ENCODE assay signal across 14 cellular contexts in genomic region chr7:114970732-114971131, GRCh38. TPM values are rescaled to one million over a fixed set of nuclear protein-coding genes. Genes with fewer than 3 reads are reported as not detected.
DNase-seq lines count a peak whose midpoint lies in the region; ATAC-seq and TF ChIP-seq lines count a peak whose summit lies in the region.
"Had no signal": no experiment of that assay in that cellular context is flagged by ENCODE, and none has a peak within 500 bp of the region (broad histone marks: within the 10 kb centered on the region; RNA-seq: fewer than 3 reads in every experiment).

No MANE protein-coding gene starts in this region.

- H3K27ac ChIP-seq in IMR-90 (ENCODE audit: insufficient read depth, low read length) = no peak overlapping the region
- H3K27ac ChIP-seq: C4-2B had no signal

- H3K4me3 ChIP-seq in IMR-90 (ENCODE audit: insufficient read depth, low read depth, low read length) = no peak overlapping the region
- H3K4me3 ChIP-seq: HAP-1 had no signal

- no peaks in the 10 kb centered on the region for H3K27me3 ChIP-seq in IMR-90 (ENCODE audit: control insufficient read depth, insufficient read depth, low read length)

- no peak overlapping the region for H2BK15ac ChIP-seq in IMR-90 (ENCODE audit: low read depth, low read length)

- DNase-seq in activated naive CD8-positive, alpha-beta T cell treated with anti-CD3 and anti-CD28 coated beads for 36 hours = no peak
- DNase-seq in IMR-90 (no peak), RKO (ENCODE audit: low spot score) (no peak)
- no peak for DNase-seq in central memory CD8-positive, alpha-beta T cell (ENCODE audit: low spot score in 2 of 2)
- DNase-seq in stimulated activated effector memory CD8-positive, alpha-beta T cell treated with anti-CD3 and anti-CD28 coated beads, Interleukin-12 subunit alpha, Interleukin-12 subunit beta, amount 100 ng/mL, for 72 hours (ENCODE audit: low spot score in 2 of 2) = no peak
- DNase-seq: Calu3, DMS53, NCI-H1930, NCI-H446 treated with DMSO at 0.1 percent for 48 hours, NCI-H774 had no signal

- H3K4ac ChIP-seq in IMR-90 (ENCODE audit: low read depth, low read length) = no peak overlapping the region

- ATAC-seq in IMR-90 (ENCODE audit: low read depth) = no peak
- ATAC-seq in central memory CD8-positive, alpha-beta T cell (replicated peaks; ENCODE audit: extremely low read depth, poor library complexity, severe bottlenecking) = no peak
- no peak for ATAC-seq in stimulated activated effector memory CD8-positive, alpha-beta T cell treated with anti-CD3 and anti-CD28 coated beads, Interleukin-12 subunit alpha, Interleukin-12 subunit beta, amount 100 ng/mL, for 72 hours
- no peak for ATAC-seq in HG03460 (IDR thresholded peaks at IDR 0.05; ENCODE audit: unreplicated experiment)

- dilution Hi-C loops in IMR-90 (cut with HindIII; ENCODE audit: low sequenced_read_pairs, unreplicated experiment) = no loop called here

- H3K23ac ChIP-seq in IMR-90 (ENCODE audit: low read depth, low read length) = no peak overlapping the region

- no peak overlapping the region for H2BK20ac ChIP-seq in IMR-90 (ENCODE audit: low read depth, low read length)

- H3K79me1 ChIP-seq in IMR-90 (ENCODE audit: low read depth in 1 of 2, low read length in 2 of 2) = peaks cover 27 to 52% of the 10 kb centered on the region in 2 experiments

- no peak overlapping the region for H2BK120ac ChIP-seq in IMR-90 (ENCODE audit: low read depth, low read length)

- CTCF ChIA-PET in IMR-90 (lab: Yijun Ruan, JAX) = interaction anchor here (1.2 kb wide), 1 partner anchor 14 kb away, joined by 3 read pairs; no protein-coding TSS in a partner anchor

- TF ChIP-seq RAD21 in IMR-90 (IDR thresholded peaks at IDR 0.05; ENCODE audit: low read length) = no peak

- H2AFZ ChIP-seq in IMR-90 (replicated peaks; ENCODE audit: low read length, poor library complexity) = no peak overlapping the region

- H3K56ac ChIP-seq in IMR-90 (ENCODE audit: extremely low read depth, insufficient read depth, low read length) = no peak overlapping the region

- H3K9me3 ChIP-seq in IMR-90 (ENCODE audit: control insufficient read depth, insufficient read depth, low read length) = no peaks in the 10 kb centered on the region
- H3K9me3 ChIP-seq: HAP-1 had no signal

- no peak overlapping the region for H4K8ac ChIP-seq in IMR-90 (ENCODE audit: low read depth in 2 of 2, low read length in 2 of 2)

- H4K20me1 ChIP-seq in IMR-90 (ENCODE audit: insufficient read depth, low read length) = no peaks in the 10 kb centered on the region

- WGBS in IMR-90 (ENCODE audit: extremely low coverage in 2 of 2, insufficient read length in 1 of 2), 2 experiments = no CpG with 5 or more reads among the region's 1 CpG

- no peak overlapping the region for H3K4me2 ChIP-seq in IMR-90 (ENCODE audit: low read depth, low read length)

- H3K27me3 Mint-ChIP-seq in activated naive CD8-positive, alpha-beta T cell = no peaks in the 10 kb centered on the region
- H3K27me3 Mint-ChIP-seq in activated naive CD8-positive, alpha-beta T cell treated with anti-CD3 and anti-CD28 coated beads for 36 hours = no peaks in the 10 kb centered on the region
- no peaks in the 10 kb centered on the region for H3K27me3 Mint-ChIP-seq in central memory CD8-positive, alpha-beta T cell

- peak overlapping the region; percentile 46 for H3K27ac Mint-ChIP-seq in activated naive CD8-positive, alpha-beta T cell
- no peak overlapping the region for H3K27ac Mint-ChIP-seq in activated naive CD8-positive, alpha-beta T cell treated with anti-CD3 and anti-CD28 coated beads for 36 hours
- peak overlapping the region; percentile 35 for H3K27ac Mint-ChIP-seq in central memory CD8-positive, alpha-beta T cell (ENCODE audit: low read depth)
- peak overlapping the region; percentile 63 for H3K27ac Mint-ChIP-seq in stimulated activated effector memory CD8-positive, alpha-beta T cell treated with anti-CD3 and anti-CD28 coated beads, Interleukin-12 subunit alpha, Interleukin-12 subunit beta, amount 100 ng/mL, for 72 hours

- peaks cover 6% of the 10 kb centered on the region for H3K4me1 ChIP-seq in IMR-90 (ENCODE audit: control insufficient read depth, insufficient read depth, low read length)
- H3K4me1 ChIP-seq: HAP-1 had no signal

- no peak for TF ChIP-seq POLR2A in IMR-90 (IDR thresholded peaks at IDR 0.05; ENCODE audit: low read depth, low read length)

- no peak overlapping the region; the same call in 1 of the 2 replicates for H3K14ac ChIP-seq in IMR-90 (replicated peaks; ENCODE audit: low read depth, low read length)

- TF ChIP-seq CTCF in IMR-90 (conservative IDR thresholded peaks at IDR 0.05; ENCODE audit: low read depth, low read length) = no peak

- peaks cover 80% of the 10 kb centered on the region for H3K4me1 Mint-ChIP-seq in activated naive CD8-positive, alpha-beta T cell (ENCODE audit: low read depth)
- H3K4me1 Mint-ChIP-seq in activated naive CD8-positive, alpha-beta T cell treated with anti-CD3 and anti-CD28 coated beads for 36 hours = peaks cover 44% of the 10 kb centered on the region
- H3K4me1 Mint-ChIP-seq in central memory CD8-positive, alpha-beta T cell = peaks cover 69% of the 10 kb centered on the region
- H3K4me1 Mint-ChIP-seq in stimulated activated effector memory CD8-positive, alpha-beta T cell treated with anti-CD3 and anti-CD28 coated beads, Interleukin-12 subunit alpha, Interleukin-12 subunit beta, amount 100 ng/mL, for 72 hours = peaks cover 69% of the 10 kb centered on the region

- intact Hi-C loops in IMR-90 (cut with micrococcal nuclease) = no loop called here

- H3K18ac ChIP-seq in IMR-90 (ENCODE audit: low read depth, low read length) = no peak overlapping the region

- no peak overlapping the region for H3K4me3 Mint-ChIP-seq in activated naive CD8-positive, alpha-beta T cell
- no peak overlapping the region for H3K4me3 Mint-ChIP-seq in activated naive CD8-positive, alpha-beta T cell treated with anti-CD3 and anti-CD28 coated beads for 36 hours
- H3K4me3 Mint-ChIP-seq in central memory CD8-positive, alpha-beta T cell = peak overlapping the region; percentile 8
- H3K4me3 Mint-ChIP-seq in stimulated activated effector memory CD8-positive, alpha-beta T cell treated with anti-CD3 and anti-CD28 coated beads, Interleukin-12 subunit alpha, Interleukin-12 subunit beta, amount 100 ng/mL, for 72 hours = peak overlapping the region; percentile 48

- no TSS peak for BruUV-seq in IMR-90 (replicated peaks; lab: Mats Ljungman, UMichigan)

- no peak overlapping the region for H4K91ac ChIP-seq in IMR-90 (ENCODE audit: insufficient read depth, low read depth, low read length)

- no peak overlapping the region for H2BK5ac ChIP-seq in IMR-90 (ENCODE audit: low read depth, low read length, poor library complexity, severe bottlenecking)

- H3K36me3 ChIP-seq in IMR-90 (ENCODE audit: control insufficient read depth, insufficient read depth, low read length) = no peaks in the 10 kb centered on the region
- H3K36me3 ChIP-seq: HAP-1 had no signal

- no peak overlapping the region for H4K5ac ChIP-seq in IMR-90 (ENCODE audit: low read depth, low read length)

- in situ Hi-C loops in IMR-90 (cut with MboI; ENCODE audit: low sequenced_read_pairs) = no loop called here

- H2AK5ac ChIP-seq in IMR-90 (ENCODE audit: low read depth, low read length) = 0 out of 2 replicates have a peak overlapping the region, but pooled peaks have one; percentile 7

- POLR2A ChIA-PET in IMR-90 (lab: Charles Lee; ENCODE audit: unreplicated experiment) = no interaction called here

- no peaks in the 10 kb centered on the region for H3K9me1 ChIP-seq in IMR-90 (ENCODE audit: insufficient read depth, low read length)

- no peak overlapping the region for H2AK9ac ChIP-seq in IMR-90 (replicated peaks; ENCODE audit: low read depth, low read length, poor library complexity)

- no peaks in the 10 kb centered on the region for H3K9me3 Mint-ChIP-seq in activated naive CD8-positive, alpha-beta T cell (ENCODE audit: low read depth)
- no peaks in the 10 kb centered on the region for H3K9me3 Mint-ChIP-seq in activated naive CD8-positive, alpha-beta T cell treated with anti-CD3 and anti-CD28 coated beads for 36 hours
- no peaks in the 10 kb centered on the region for H3K9me3 Mint-ChIP-seq in central memory CD8-positive, alpha-beta T cell
- no peaks in the 10 kb centered on the region for H3K9me3 Mint-ChIP-seq in stimulated activated effector memory CD8-positive, alpha-beta T cell treated with anti-CD3 and anti-CD28 coated beads, Interleukin-12 subunit alpha, Interleukin-12 subunit beta, amount 100 ng/mL, for 72 hours

- H3K36me3 Mint-ChIP-seq in activated naive CD8-positive, alpha-beta T cell = peaks cover 19% of the 10 kb centered on the region
- peaks cover 21% of the 10 kb centered on the region for H3K36me3 Mint-ChIP-seq in activated naive CD8-positive, alpha-beta T cell treated with anti-CD3 and anti-CD28 coated beads for 36 hours
- H3K36me3 Mint-ChIP-seq in central memory CD8-positive, alpha-beta T cell (ENCODE audit: insufficient read depth) = peaks cover 1% of the 10 kb centered on the region
- H3K36me3 Mint-ChIP-seq in stimulated activated effector memory CD8-positive, alpha-beta T cell treated with anti-CD3 and anti-CD28 coated beads, Interleukin-12 subunit alpha, Interleukin-12 subunit beta, amount 100 ng/mL, for 72 hours = peaks cover 48% of the 10 kb centered on the region

- no peak overlapping the region for H3K9ac ChIP-seq in IMR-90 (ENCODE audit: low read depth, low read length)

TF ChIP-seq in IMR-90, 13 proteins besides CTCF, POLR2A, EP300 and RAD21:
- TF ChIP-seq NFE2L2 (IDR thresholded peaks at IDR 0.05; ENCODE audit: low read depth, low read length) (no peak), RCOR1 (IDR thresholded peaks at IDR 0.05; ENCODE audit: insufficient replicate concordance, low read length) (no peak), CEBPB (IDR thresholded peaks at IDR 0.05; ENCODE audit: low read depth, low read length) (no peak), FOS (IDR thresholded peaks at IDR 0.05; ENCODE audit: low read depth, low read length) (no peak), USF2 (IDR thresholded peaks at IDR 0.05; ENCODE audit: low read depth, low read length) (no peak), RFX5 (IDR thresholded peaks at IDR 0.05; ENCODE audit: low read depth, low read length) (no peak), MXI1 (IDR thresholded peaks at IDR 0.05; ENCODE audit: borderline replicate concordance, low read depth, low read length) (no peak)

RNA-seq across cellular contexts. Expression of gene MDFIC, which starts 48.8 kb away (rescaled TPM):
- 10 to 100 TPM; 55.9 to 57.1 TPM for total RNA-seq in activated naive CD8-positive, alpha-beta T cell treated with anti-CD3 and anti-CD28 coated beads for 36 hours
- total RNA-seq in IMR-90 (2012; rRNA removed) = 29.7 and 35.0 TPM in 2 replicates
- 16.9 and 18.1 TPM in 2 replicates for polyA plus RNA-seq in IMR-90 (2012; rRNA removed)
- polyA plus RNA-seq in IMR-90 (2012; cell fraction: cytosol; rRNA removed) = 7.5 and 10.8 TPM in 2 replicates
- polyA plus RNA-seq in IMR-90 (2012; cell fraction: nucleus; rRNA removed; ENCODE audit: low replicate concordance) = 2.9 and 8.2 TPM in 2 replicates

Comparison
In these comparisons a context has a peak if more than half of its experiments do, and no peak if none do; other contexts are left out.
1. H3K4me3 Mint-ChIP-seq: peak in central memory CD8-positive, alpha-beta T cell (single experiment) and stimulated activated effector memory CD8-positive, alpha-beta T cell treated with anti-CD3 and anti-CD28 coated beads, Interleukin-12 subunit alpha, Interleukin-12 subunit beta, amount 100 ng/mL, for 72 hours (single experiment); none in activated naive CD8-positive, alpha-beta T cell (single experiment) and activated naive CD8-positive, alpha-beta T cell treated with anti-CD3 and anti-CD28 coated beads for 36 hours (single experiment).